Comparison of ENCODE assay signal across 8 cellular contexts in genomic region chr7:151057989-151058765, GRCh38. TPM values are rescaled to one million over a fixed set of nuclear protein-coding genes. Genes with fewer than 3 reads are reported as not detected.
DNase-seq lines count a peak whose midpoint lies in the region; ATAC-seq and TF ChIP-seq lines count a peak whose summit lies in the region.

No MANE protein-coding gene starts in this region.

- no peak for TF ChIP-seq CTCF in coronary artery (IDR thresholded peaks at IDR 0.05)

- no peaks in the 10 kb centered on the region for H3K9me3 ChIP-seq in BLaER1 treated with 17β-estradiol and CSF1 and Interleukin-3, amounts not matched to agents 10 nM and 100 nM (replicated peaks in 1 of 11)

- intact Hi-C loops in activated CD4-positive, alpha-beta T cell treated with anti-CD3 and anti-CD28 coated beads, Interleukin-2, amount 10 ng/mL, durations not matched to agents 24 days and 14 days (cut with micrococcal nuclease), result loop anchor here (1.0 to 2.0 kb wide), 6 partner anchors 19 to 169 kb away; partner anchors contain the start of genes ABCB8, ABCF2 and FASTK
- intact Hi-C loops in left colon (cut with DNase I, micrococcal nuclease), result no loop called here

- peak overlapping the region; percentile 99 for H3K4me3 Mint-ChIP-seq in activated CD4-positive, alpha-beta T cell treated with anti-CD3 and anti-CD28 coated beads, Interleukin-2, amount 10 ng/mL, durations not matched to agents 24 days and 14 days

- peaks cover 47 to 62% (median 53%) of the 10 kb centered on the region in 10 experiments for H3K4me1 ChIP-seq in BLaER1 treated with 17β-estradiol and CSF1 and Interleukin-3, amounts not matched to agents 10 nM and 100 nM

- H3K9ac ChIP-seq in BLaER1 treated with 17β-estradiol and CSF1 and Interleukin-3, amounts not matched to agents 10 nM and 100 nM, result peak overlapping the region; percentile 79 to 88 (median 85)

- peak overlapping the region; percentile 70 to 90 (median 85) for H3K27ac ChIP-seq in BLaER1 treated with 17β-estradiol and CSF1 and Interleukin-3, amounts not matched to agents 10 nM and 100 nM
- H3K27ac ChIP-seq in coronary artery, result peak overlapping the region; percentile 97 to 99

- H3K36me3 Mint-ChIP-seq in activated CD4-positive, alpha-beta T cell treated with anti-CD3 and anti-CD28 coated beads, Interleukin-2, amount 10 ng/mL, durations not matched to agents 24 days and 14 days (ENCODE audit: low read depth), result peaks cover 5% of the 10 kb centered on the region

- ATAC-seq in GM19328 (IDR thresholded peaks at IDR 0.05; ENCODE audit: unreplicated experiment) (peak; percentile 89), HG03469 (IDR thresholded peaks at IDR 0.05; ENCODE audit: unreplicated experiment) (peak; percentile 76), left colon (peak; percentile 75)

- H3K27me3 ChIP-seq in BLaER1 treated with 17β-estradiol and CSF1 and Interleukin-3, amounts not matched to agents 10 nM and 100 nM, result no peaks in the 10 kb centered on the region

- H4K20me1 ChIP-seq in BLaER1 treated with 17β-estradiol and CSF1 and Interleukin-3, amounts not matched to agents 10 nM and 100 nM, result peaks cover 20 to 32% (median 29%) of the 10 kb centered on the region in 11 experiments; a peak in 20 of 22 replicates

- no peaks in the 10 kb centered on the region for H3K9me3 Mint-ChIP-seq in activated CD4-positive, alpha-beta T cell treated with anti-CD3 and anti-CD28 coated beads, Interleukin-2, amount 10 ng/mL, durations not matched to agents 24 days and 14 days

- peak overlapping the region; percentile 87 to 100 (median 97) for H3K4me2 ChIP-seq in BLaER1 treated with 17β-estradiol and CSF1 and Interleukin-3, amounts not matched to agents 10 nM and 100 nM

- peaks cover 38% of the 10 kb centered on the region for H3K4me1 Mint-ChIP-seq in activated CD4-positive, alpha-beta T cell treated with anti-CD3 and anti-CD28 coated beads, Interleukin-2, amount 10 ng/mL, durations not matched to agents 24 days and 14 days

- peak overlapping the region; percentile 76 to 97 (median 88) for H3K4me3 ChIP-seq in BLaER1 treated with 17β-estradiol and CSF1 and Interleukin-3, amounts not matched to agents 10 nM and 100 nM
- H3K4me3 ChIP-seq in coronary artery, result peak overlapping the region; percentile 84

- H3K27ac Mint-ChIP-seq in activated CD4-positive, alpha-beta T cell treated with anti-CD3 and anti-CD28 coated beads, Interleukin-2, amount 10 ng/mL, durations not matched to agents 24 days and 14 days, result peak overlapping the region; percentile 88

- peaks cover 0 to 24% (median 13%) of the 10 kb centered on the region in 11 experiments; a peak in 17 of 22 replicates for H3K36me3 ChIP-seq in BLaER1 treated with 17β-estradiol and CSF1 and Interleukin-3, amounts not matched to agents 10 nM and 100 nM

- H3K27me3 Mint-ChIP-seq in activated CD4-positive, alpha-beta T cell treated with anti-CD3 and anti-CD28 coated beads, Interleukin-2, amount 10 ng/mL, durations not matched to agents 24 days and 14 days, result no peaks in the 10 kb centered on the region

- DNase-seq in NCI-H526 (lab: John Stamatoyannopoulos, UW), result peak; percentile 100
- peak; percentile 99 for DNase-seq in activated CD4-positive, alpha-beta T cell treated with anti-CD3 and anti-CD28 coated beads, Interleukin-2, amount 10 ng/mL, durations not matched to agents 24 days and 14 days
- peak; percentile 100 for DNase-seq in coronary artery (ENCODE audit: low spot score)
- peak; percentile 96 to 100 for DNase-seq in left colon
- DNase-seq in stimulated activated CD4-positive, alpha-beta T cell treated with anti-CD3 and anti-CD28 coated beads, Interleukin-1b, Interleukin-23, amount 100 ng/mL, for 4 hours (ENCODE audit: low read depth in 2 of 2), result peak; percentile 89 to 94

RNA-seq across cellular contexts. Expression of gene CDK5, which starts 0.5 kb away (rescaled TPM):
- 26.5 and 26.8 TPM in 2 replicates for total RNA-seq in activated CD4-positive, alpha-beta T cell treated with anti-CD3 and anti-CD28 coated beads, Interleukin-2, amount 10 ng/mL, durations not matched to agents 24 days and 14 days
- total RNA-seq in left colon, result 10 to 100 TPM; 12.8 to 15.1 TPM

RNA-seq across cellular contexts. Expression of gene SLC4A2, which starts 1.2 kb away (rescaled TPM):
- total RNA-seq in activated CD4-positive, alpha-beta T cell treated with anti-CD3 and anti-CD28 coated beads, Interleukin-2, amount 10 ng/mL, durations not matched to agents 24 days and 14 days, result 115 and 127 TPM in 2 replicates
- 10 to 100 TPM; 76.7 to 97.4 TPM for total RNA-seq in left colon

RNA-seq across cellular contexts. Expression of gene ASIC3, which starts 9.8 kb away (rescaled TPM):
- 3.5 and 4.0 TPM in 2 replicates for total RNA-seq in activated CD4-positive, alpha-beta T cell treated with anti-CD3 and anti-CD28 coated beads, Interleukin-2, amount 10 ng/mL, durations not matched to agents 24 days and 14 days
- 1 to 10 TPM; 1.4 to 2.3 TPM for total RNA-seq in left colon

RNA-seq across cellular contexts. Expression of gene FASTK, which starts 22.4 kb away (rescaled TPM):
- 90.8 and 92.3 TPM in 2 replicates for total RNA-seq in activated CD4-positive, alpha-beta T cell treated with anti-CD3 and anti-CD28 coated beads, Interleukin-2, amount 10 ng/mL, durations not matched to agents 24 days and 14 days
- 100 to 1,000 TPM in 1 of 2 donors, 10 to 100 TPM in 1; 82.0 to 108 TPM for total RNA-seq in left colon

RNA-seq across cellular contexts. Expression of gene TMUB1, which starts 25.1 kb away (rescaled TPM):
- total RNA-seq in activated CD4-positive, alpha-beta T cell treated with anti-CD3 and anti-CD28 coated beads, Interleukin-2, amount 10 ng/mL, durations not matched to agents 24 days and 14 days, result 53.8 and 59.2 TPM in 2 replicates
- total RNA-seq in left colon, result 10 to 100 TPM; 72.4 to 80.7 TPM

Comparison
In these comparisons a context has a peak if more than half of its experiments do, and no peak if none do; other contexts are left out.
1. Peak in every context shown above with its lines: DNase-seq, ATAC-seq, H3K4me3 ChIP-seq and H3K27ac ChIP-seq.